In genomic region chr15:38879909-38880471, GRCh38 we compare ENCODE assay signal across 11 cellular contexts.
DNase-seq lines count a peak whose midpoint lies in the region; ATAC-seq and TF ChIP-seq lines count a peak whose summit lies in the region.
"Had no signal": no experiment of that assay in that cellular context is flagged by ENCODE, and none has a peak within 500 bp of the region (broad histone marks: within the 10 kb centered on the region; RNA-seq: fewer than 3 reads in every experiment).

No MANE protein-coding gene starts in this region.

- 92% methylated on average over 3 of the region's 4 CpGs for WGBS in esophagus muscularis mucosa
- WGBS in aorta, 2 donors: 60% methylated on average over 4 of the region's 4 CpGs
- 79 to 84% (median 83%) methylated on average over 4 of the region's 4 CpGs for WGBS in spleen, 5 donors

- H3K27ac ChIP-seq in breast epithelium (peak overlapping the region; percentile 50), esophagus muscularis mucosa (replicated peaks in 1 of 4) (peak overlapping the region in 3 of 4 donors; percentile 7 to 44 (median 33)), lower lobe of right lung (no peak overlapping the region), aorta (ENCODE audit: low read depth in 1 of 2, low read length in 2 of 2) (no peak overlapping the region), spleen (no peak overlapping the region)
- H3K27ac ChIP-seq: dorsolateral prefrontal cortex had no signal

- BruUV-seq in MCF 10A (replicated peaks; lab: Mats Ljungman, UMichigan): no TSS peak

- no peaks in the 10 kb centered on the region for H3K27me3 ChIP-seq in breast epithelium
- no peaks in the 10 kb centered on the region for H3K27me3 ChIP-seq in esophagus muscularis mucosa
- no peaks in the 10 kb centered on the region for H3K27me3 ChIP-seq in lower lobe of right lung (ENCODE audit: low read depth)
- no peaks in the 10 kb centered on the region for H3K27me3 ChIP-seq in aorta (ENCODE audit: control insufficient read depth in 1 of 2, insufficient read depth in 2 of 2, low read length in 1 of 2)
- H3K27me3 ChIP-seq in spleen (replicated peaks in 1 of 7): no peaks in the 10 kb centered on the region

- H3K4me1 Mint-ChIP-seq in MCF 10A (ENCODE audit: insufficient read depth, unreplicated experiment): peaks cover 13% of the 10 kb centered on the region

- intact Hi-C loops in breast epithelium (cut with DNase I; ENCODE audit: low total_unique reads) (no loop called here), MCF 10A (cut with micrococcal nuclease) (no loop called here), esophagus muscularis mucosa (cut with DNase I) (loop anchor here (10.0 kb wide), 1 partner anchor 115 kb away; no protein-coding TSS in a partner anchor), lower lobe of right lung (cut with DNase I) (no loop called here), aorta (cut with DNase I) (no loop called here), spleen (cut with DNase I; ENCODE audit: low total_unique reads) (no loop called here)

- no peaks in the 10 kb centered on the region for H3K9me3 Mint-ChIP-seq in MCF 10A (ENCODE audit: unreplicated experiment)
- H3K9me3 Mint-ChIP-seq: activated naive CD8-positive, alpha-beta T cell treated with anti-CD3 and anti-CD28 coated beads, Interleukin-2, amount 10 ng/mL, durations not matched to agents 7 days and 5 days; natural killer cell treated with Interleukin-12 subunit alpha and Interleukin-12 subunit beta and Interleukin-15 and Interleukin-18, amount 100 ng/mL, for 72 hours had no signal

- TF ChIP-seq CTCF in breast epithelium (IDR thresholded peaks at IDR 0.05): no peak
- TF ChIP-seq CTCF in MCF 10A (IDR thresholded peaks at IDR 0.05; ENCODE audit: unreplicated experiment): no peak
- TF ChIP-seq CTCF in esophagus muscularis mucosa (IDR thresholded peaks at IDR 0.05): no peak
- TF ChIP-seq CTCF in lower lobe of right lung (IDR thresholded peaks at IDR 0.05): no peak
- no peak for TF ChIP-seq CTCF in spleen (IDR thresholded peaks at IDR 0.05 in 8 of 11, conservative IDR thresholded peaks at IDR 0.05 in 3 of 11)

- DNase-seq in breast epithelium (ENCODE audit: low spot score in 2 of 2): peak in 1 of 2 donors; percentile 57
- no peak for DNase-seq in MCF 10A (ENCODE audit: unreplicated experiment)
- DNase-seq in esophagus muscularis mucosa (ENCODE audit: extremely low spot score): no peak
- DNase-seq in lower lobe of right lung: no peak
- no peak for DNase-seq in aorta
- no peak for DNase-seq in amygdala (lab: John Stamatoyannopoulos, UW)
- DNase-seq in kidney tubule cell (ENCODE audit: low spot score): no peak
- no peak for DNase-seq in spleen
- DNase-seq: activated naive CD8-positive, alpha-beta T cell treated with anti-CD3 and anti-CD28 coated beads, Interleukin-2, amount 10 ng/mL, durations not matched to agents 7 days and 5 days; dorsolateral prefrontal cortex had no signal

- no peak overlapping the region for H3K4me3 ChIP-seq in breast epithelium
- no peak overlapping the region for H3K4me3 ChIP-seq in esophagus muscularis mucosa
- no peak overlapping the region for H3K4me3 ChIP-seq in lower lobe of right lung
- no peak overlapping the region for H3K4me3 ChIP-seq in aorta (ENCODE audit: low read length in 2 of 2)
- H3K4me3 ChIP-seq in spleen: no peak overlapping the region
- H3K4me3 ChIP-seq: dorsolateral prefrontal cortex had no signal

- H3K4me3 Mint-ChIP-seq in MCF 10A (ENCODE audit: unreplicated experiment): no peak overlapping the region
- H3K4me3 Mint-ChIP-seq: activated naive CD8-positive, alpha-beta T cell treated with anti-CD3 and anti-CD28 coated beads, Interleukin-2, amount 10 ng/mL, durations not matched to agents 7 days and 5 days; natural killer cell treated with Interleukin-12 subunit alpha and Interleukin-12 subunit beta and Interleukin-15 and Interleukin-18, amount 100 ng/mL, for 72 hours had no signal

- CTCF ChIA-PET in MCF 10A (lab: Yijun Ruan, JAX): interaction anchor here (0.6 to 1.8 kb wide), 4 partner anchors 17 to 878 kb away, joined by 3 to 4 read pairs (median 3); no protein-coding TSS in a partner anchor

- TF ChIP-seq POLR2A in breast epithelium (IDR thresholded peaks at IDR 0.05): no peak
- TF ChIP-seq POLR2A in esophagus muscularis mucosa (IDR thresholded peaks at IDR 0.05; ENCODE audit: low read depth): no peak
- no peak for TF ChIP-seq POLR2A in spleen (IDR thresholded peaks at IDR 0.05)

- no peak for TF ChIP-seq EP300 in esophagus muscularis mucosa (IDR thresholded peaks at IDR 0.05)

- no peak overlapping the region for H3K27ac Mint-ChIP-seq in MCF 10A (ENCODE audit: low read depth, unreplicated experiment)
- H3K27ac Mint-ChIP-seq: activated naive CD8-positive, alpha-beta T cell treated with anti-CD3 and anti-CD28 coated beads, Interleukin-2, amount 10 ng/mL, durations not matched to agents 7 days and 5 days; natural killer cell treated with Interleukin-12 subunit alpha and Interleukin-12 subunit beta and Interleukin-15 and Interleukin-18, amount 100 ng/mL, for 72 hours had no signal

- peak; percentile 79 to 83 for ATAC-seq in lower lobe of right lung
- peak; percentile 67 for ATAC-seq in aorta (ENCODE audit: low FRiP score)
- ATAC-seq: natural killer cell treated with Interleukin-12 subunit alpha and Interleukin-12 subunit beta and Interleukin-15 and Interleukin-18, amount 100 ng/mL, for 72 hours had no signal

- H3K9me3 ChIP-seq in breast epithelium (no peaks in the 10 kb centered on the region), esophagus muscularis mucosa (no peaks in the 10 kb centered on the region), lower lobe of right lung (no peaks in the 10 kb centered on the region), aorta (ENCODE audit: control insufficient read depth, low read length) (no peaks in the 10 kb centered on the region), spleen (no peaks in the 10 kb centered on the region)

- POLR2A ChIA-PET in MCF 10A (lab: Yijun Ruan, JAX): interaction anchor here (1.1 kb wide), 1 partner anchor 13 kb away, joined by 5 read pairs; no protein-coding TSS in a partner anchor

- H3K4me1 ChIP-seq in breast epithelium: no peaks in the 10 kb centered on the region
- H3K4me1 ChIP-seq in esophagus muscularis mucosa: peaks cover 0 to 45% (median 34%) of the 10 kb centered on the region in 4 donors
- peaks cover 22% of the 10 kb centered on the region for H3K4me1 ChIP-seq in lower lobe of right lung
- no peaks in the 10 kb centered on the region for H3K4me1 ChIP-seq in aorta (ENCODE audit: control insufficient read depth in 1 of 2, insufficient read depth in 2 of 2, low read length in 2 of 2)
- peaks cover 0 to 1% (median 0%) of the 10 kb centered on the region in 6 donors for H3K4me1 ChIP-seq in spleen

- H3K36me3 ChIP-seq in breast epithelium (no peaks in the 10 kb centered on the region), esophagus muscularis mucosa (no peaks in the 10 kb centered on the region), lower lobe of right lung (no peaks in the 10 kb centered on the region), aorta (ENCODE audit: control insufficient read depth in 1 of 2, insufficient read depth in 2 of 2, low read length in 1 of 2) (no peaks in the 10 kb centered on the region), spleen (no peaks in the 10 kb centered on the region)

- no peaks in the 10 kb centered on the region for H3K27me3 Mint-ChIP-seq in MCF 10A (ENCODE audit: insufficient read depth, unreplicated experiment)

- no peaks in the 10 kb centered on the region for H3K36me3 Mint-ChIP-seq in MCF 10A (ENCODE audit: insufficient read depth, unreplicated experiment)
- H3K36me3 Mint-ChIP-seq: activated naive CD8-positive, alpha-beta T cell treated with anti-CD3 and anti-CD28 coated beads, Interleukin-2, amount 10 ng/mL, durations not matched to agents 7 days and 5 days; natural killer cell treated with Interleukin-12 subunit alpha and Interleukin-12 subunit beta and Interleukin-15 and Interleukin-18, amount 100 ng/mL, for 72 hours had no signal

Comparison
In these comparisons a context has a peak if more than half of its experiments do, and no peak if none do; other contexts are left out.
1. H3K27ac ChIP-seq: peak in breast epithelium (2 of 2) and esophagus muscularis mucosa (3 of 4); none in lower lobe of right lung (single experiment), aorta (0 of 2) and spleen (0 of 8).